27 cellular contexts compared by ENCODE assay signal in the genomic region with DNA sequence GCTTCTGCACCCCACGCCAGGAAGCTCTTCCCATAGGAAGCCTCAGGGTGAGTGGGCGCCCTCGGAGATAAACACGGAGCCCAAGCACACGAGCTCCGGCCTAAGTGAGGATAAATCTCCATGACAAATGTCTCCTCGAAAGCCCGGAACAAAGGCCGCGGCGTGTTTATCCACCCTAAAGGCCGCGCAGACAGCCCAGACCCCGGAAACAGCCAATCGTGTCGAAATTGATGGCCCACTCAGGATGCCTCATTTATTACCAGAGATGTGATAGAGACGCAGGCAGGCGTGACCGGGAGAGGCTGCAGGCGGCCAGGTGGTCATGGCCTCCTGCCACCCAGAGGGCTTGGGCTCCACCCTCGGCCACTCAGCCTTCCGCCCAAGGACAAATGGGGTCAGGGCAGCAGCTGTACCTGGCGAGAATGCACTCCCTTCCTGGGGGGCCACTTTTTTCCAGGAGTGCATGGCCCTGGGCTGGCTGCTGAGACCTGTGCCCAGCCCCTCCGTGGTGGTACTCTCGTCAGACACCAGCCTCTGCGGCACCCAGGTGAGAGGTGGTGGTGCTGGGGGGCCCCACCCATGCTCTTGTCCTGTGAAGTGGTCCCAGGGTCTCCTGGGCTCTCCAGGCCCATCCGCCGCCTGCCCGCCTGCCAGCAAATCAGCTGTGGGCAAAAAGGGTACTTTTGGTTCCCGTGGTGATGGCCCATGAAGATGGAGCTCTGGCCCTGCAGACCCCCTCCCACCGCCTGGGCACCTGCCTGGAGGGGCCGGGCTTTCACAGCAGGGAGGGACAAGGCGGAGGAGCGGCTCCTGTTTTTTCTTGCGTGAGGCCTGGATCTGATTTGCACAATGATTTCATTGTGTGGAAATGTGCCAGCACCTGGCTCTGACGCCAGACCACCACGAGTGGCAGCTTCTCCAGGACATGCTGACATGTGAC.
A peak's percentile ranks its signal among the peaks of the same experiment; 100 is the strongest.
DNase-seq lines count a peak whose midpoint lies in the region; ATAC-seq and TF ChIP-seq lines count a peak whose summit lies in the region.
"Had no signal": no experiment of that assay in that cellular context is flagged by ENCODE, and none has a peak within 500 bp of the region (broad histone marks: within the 10 kb centered on the region; RNA-seq: fewer than 3 reads in every experiment).

No MANE protein-coding gene starts in this region.

- no peak overlapping the region for H4K8ac ChIP-seq in H9 (replicated peaks; ENCODE audit: insufficient read length, low read depth, low read length)

- H3K9me3 Mint-ChIP-seq in H9 = no peaks in the 10 kb centered on the region; a peak in 1 of 5 replicates
- H3K9me3 Mint-ChIP-seq: activated T-helper 17 cell treated with anti-CD3 and anti-CD28 coated beads, Interleukin-2, amount 50 U/mL, for 72 hours; neural crest cell had no signal

- no peak overlapping the region for H3T11ph ChIP-seq in H9 (ENCODE audit: low read length)

- no peak overlapping the region for H2BK5ac ChIP-seq in H9 (ENCODE audit: insufficient read length, low read length)

- no peak overlapping the region for H3K4me3 Mint-ChIP-seq in H9
- H3K4me3 Mint-ChIP-seq: activated naive CD8-positive, alpha-beta T cell; activated T-helper 17 cell treated with anti-CD3 and anti-CD28 coated beads, Interleukin-2, amount 50 U/mL, for 72 hours; neural crest cell; stimulated activated memory B cell treated with anti-CD40 and anti-IgM and Interleukin-4, amounts not matched to agents 10 μg/mL and 1 μg/mL and 100 μg/mL, for 72 hours; WTC11 had no signal

- H3K4me2 ChIP-seq in H9 (ENCODE audit: insufficient read depth, insufficient read length, low read length) = no peak overlapping the region

- no peak overlapping the region for H3K4ac ChIP-seq in H9 (ENCODE audit: low read depth, low read length)

- no CpG with 5 or more reads among the region's 37 CpGs for whole genome bisulfite sequencing in H9 (ENCODE audit: extremely low coverage, insufficient read length, low lambda C conversion rate)

- no peak overlapping the region for H2AFZ ChIP-seq in H9 (ENCODE audit: low read length)

- H3K4me1 ChIP-seq in right atrium auricular region (no peaks in the 10 kb centered on the region), gastrocnemius medialis (no peaks in the 10 kb centered on the region), H9 (ENCODE audit: insufficient read depth, low read length) (no peaks in the 10 kb centered on the region)
- H3K4me1 ChIP-seq: heart right ventricle, suprapubic skin had no signal

- TF ChIP-seq POLR2A in gastrocnemius medialis (IDR thresholded peaks at IDR 0.05) = no peak

- ATAC-seq in Right ventricle myocardium superior (ENCODE audit: poor library complexity) (no peak), left cardiac atrium (no peak), HG03280 (IDR thresholded peaks at IDR 0.05; ENCODE audit: unreplicated experiment) (no peak), gastrocnemius medialis (no peak)
- ATAC-seq: activated T-helper 17 cell treated with anti-CD3 and anti-CD28 coated beads, Interleukin-2, amount 50 U/mL, for 72 hours; HCT116; heart right ventricle; Panc1; WTC11 had no signal

- H3K27me3 ChIP-seq in right atrium auricular region (no peaks in the 10 kb centered on the region), gastrocnemius medialis (peaks cover 2 to 9% (median 6%) of the 10 kb centered on the region in 3 donors), H9 (ENCODE audit: insufficient read depth, low read length) (no peaks in the 10 kb centered on the region)

- H3K18ac ChIP-seq in H9 (ENCODE audit: insufficient read length, low read depth, low read length) = no peak overlapping the region

- H2BK15ac ChIP-seq in H9 (ENCODE audit: low read depth, low read length) = no peak overlapping the region

- H3K4me3 ChIP-seq in right atrium auricular region (no peak overlapping the region), gastrocnemius medialis (no peak overlapping the region)
- H3K4me3 ChIP-seq: heart right ventricle, suprapubic skin had no signal

- no peak overlapping the region for H3K56ac ChIP-seq in H9 (ENCODE audit: insufficient read length, low read depth, low read length)

- no peak overlapping the region for H3K9ac ChIP-seq in H9 (ENCODE audit: extremely low read depth, insufficient read length, low read length)

- in situ Hi-C loops in gastrocnemius medialis (cut with MboI; ENCODE audit: low sequenced_read_pairs in 4 of 4) = no loop called here

- H3K4me1 Mint-ChIP-seq in H9 = peaks cover 14 to 23% of the 10 kb centered on the region in 2 experiments
- H3K4me1 Mint-ChIP-seq: activated T-helper 17 cell treated with anti-CD3 and anti-CD28 coated beads, Interleukin-2, amount 50 U/mL, for 72 hours; stimulated activated memory B cell treated with anti-CD40 and anti-IgM and Interleukin-4, amounts not matched to agents 10 μg/mL and 1 μg/mL and 100 μg/mL, for 72 hours had no signal

- no peak overlapping the region for H3K23ac ChIP-seq in H9 (ENCODE audit: insufficient read length, low read depth, low read length)

- DNase-seq in Right ventricle myocardium superior (peak; percentile 15), right atrium auricular region (ENCODE audit: low spot score) (no peak), NCI-H345 treated with DMSO at 0.1 percent for 48 hours (lab: John Stamatoyannopoulos, UW; ENCODE audit: unreplicated experiment) (peak; percentile 88), left cardiac atrium (peak; percentile 7), gastrocnemius medialis (no peak), hypothalamus (lab: John Stamatoyannopoulos, UW) (no peak), H9 (no peak)
- DNase-seq: activated CD4-positive, alpha-beta T cell treated with anti-CD3 and anti-CD28 coated beads, Interleukin-2, amount 50 U/mL, for 4 hours; activated CD8-positive, alpha-beta memory T cell treated with anti-CD3 and anti-CD28 coated beads, Interleukin-2, amount 50 U/mL, for 4 hours; cerebellar nuclear complex; GF-D8; KG1; NCI-H2171; NK-92 treated with Interleukin-12 subunit alpha and Interleukin-12 subunit beta, amount 100 ng/mL, for 24 hours; stimulated activated CD4-positive, alpha-beta T cell treated with anti-CD3 and anti-CD28 coated beads, Interleukin-1b, Interleukin-23, amount 100 ng/mL, for 48 hours; T-helper 9 cell had no signal

- H3K36me3 Mint-ChIP-seq in H9 (ENCODE audit: insufficient read depth in 1 of 3, low read depth in 3 of 3) = no peaks in the 10 kb centered on the region
- H3K36me3 Mint-ChIP-seq: activated naive CD8-positive, alpha-beta T cell; stimulated activated memory B cell treated with anti-CD40 and anti-IgM and Interleukin-4, amounts not matched to agents 10 μg/mL and 1 μg/mL and 100 μg/mL, for 72 hours; WTC11 had no signal

- no peak overlapping the region; a peak in 1 of 7 replicates for H3K27ac Mint-ChIP-seq in H9
- H3K27ac Mint-ChIP-seq: activated naive CD8-positive, alpha-beta T cell; activated T-helper 17 cell treated with anti-CD3 and anti-CD28 coated beads, Interleukin-2, amount 50 U/mL, for 72 hours; progenitor cell of endocrine pancreas; stimulated activated memory B cell treated with anti-CD40 and anti-IgM and Interleukin-4, amounts not matched to agents 10 μg/mL and 1 μg/mL and 100 μg/mL, for 72 hours; WTC11 had no signal

- no peak overlapping the region for H2BK12ac ChIP-seq in H9 (ENCODE audit: insufficient read length, low read depth, low read length)

- intact Hi-C loops in Right ventricle myocardium superior (cut with DNase I) = no loop called here
- intact Hi-C loops in left cardiac atrium (cut with DNase I) = no loop called here
- intact Hi-C loops in gastrocnemius medialis (cut with DNase I; ENCODE audit: low total_unique reads) = no loop called here

- no peaks in the 10 kb centered on the region for H3K79me2 ChIP-seq in H9 (ENCODE audit: insufficient read depth, low read length)

- H4K91ac ChIP-seq in H9 (ENCODE audit: insufficient read length, low read depth, low read length) = no peak overlapping the region

- no peaks in the 10 kb centered on the region for H4K20me1 ChIP-seq in H9 (ENCODE audit: control insufficient read depth, insufficient read depth, insufficient read length)

- no peak overlapping the region; the same call in 1 of the 2 replicates for H3K14ac ChIP-seq in H9 (ENCODE audit: insufficient read depth, low read length)

- H2BK20ac ChIP-seq in H9 (ENCODE audit: low read depth, low read length, poor library complexity, severe bottlenecking) = no peak overlapping the region

- H3K36me3 ChIP-seq in right atrium auricular region = no peaks in the 10 kb centered on the region
- no peaks in the 10 kb centered on the region for H3K36me3 ChIP-seq in gastrocnemius medialis
- H3K36me3 ChIP-seq: heart right ventricle, suprapubic skin had no signal

- peaks cover 3% of the 10 kb centered on the region; the same call in 1 of the 2 replicates for H3K27me3 Mint-ChIP-seq in H9 (ENCODE audit: low read depth)
- H3K27me3 Mint-ChIP-seq: activated naive CD8-positive, alpha-beta T cell; activated T-helper 17 cell treated with anti-CD3 and anti-CD28 coated beads, Interleukin-2, amount 50 U/mL, for 72 hours had no signal

- H3K9me3 ChIP-seq in right atrium auricular region = no peaks in the 10 kb centered on the region
- no peaks in the 10 kb centered on the region for H3K9me3 ChIP-seq in gastrocnemius medialis
- no peaks in the 10 kb centered on the region for H3K9me3 ChIP-seq in H9 (ENCODE audit: control insufficient read depth, low read depth, low read length)
- H3K9me3 ChIP-seq: suprapubic skin had no signal

- H2BK120ac ChIP-seq in H9 (ENCODE audit: low read depth, low read length, poor library complexity, severe bottlenecking) = no peak overlapping the region

- TF ChIP-seq CTCF in right atrium auricular region (IDR thresholded peaks at IDR 0.05) = no peak
- TF ChIP-seq CTCF in gastrocnemius medialis (IDR thresholded peaks at IDR 0.05 in 4 of 5, conservative IDR thresholded peaks at IDR 0.05 in 1 of 5) = no peak
- no peak for TF ChIP-seq CTCF in H9 (conservative IDR thresholded peaks at IDR 0.05)

- no peaks in the 10 kb centered on the region for H3K23me2 ChIP-seq in H9 (ENCODE audit: insufficient read length, low read depth, low read length, poor library complexity, severe bottlenecking)

- no peaks in the 10 kb centered on the region for H3K79me1 ChIP-seq in H9 (ENCODE audit: insufficient read depth, low read depth, low read length, poor library complexity, severe bottlenecking)

- no peak overlapping the region for H2AK5ac ChIP-seq in H9 (ENCODE audit: insufficient read length, low read length)

- H4K5ac ChIP-seq in H9 (ENCODE audit: insufficient read length, low read depth, low read length) = no peak overlapping the region

- H3K27ac ChIP-seq in right atrium auricular region (no peak overlapping the region), gastrocnemius medialis (no peak overlapping the region), H9 (ENCODE audit: insufficient read length, low read depth, low read length) (no peak overlapping the region)
- H3K27ac ChIP-seq: heart right ventricle, suprapubic skin had no signal

Comparison
In these comparisons a context has a peak if more than half of its experiments do, and no peak if none do; other contexts are left out.
1. DNase-seq: peak in Right ventricle myocardium superior (single experiment), NCI-H345 treated with DMSO at 0.1 percent for 48 hours (single experiment) and left cardiac atrium (single experiment); none in right atrium auricular region (single experiment), gastrocnemius medialis (0 of 2), hypothalamus (0 of 51) and H9 (single experiment).